ENCODE assay signal across 1 cellular context in genomic region chr19:17500447-17501198, GRCh38.
TF ChIP-seq lines count a peak whose summit lies in the region.

No MANE protein-coding gene starts in this region.

TF ChIP-seq in endothelial cell of umbilical vein, 7 proteins besides CTCF, POLR2A, EP300 and RAD21:
- TF ChIP-seq FOS (IDR thresholded peaks at IDR 0.05; ENCODE audit: borderline replicate concordance, insufficient read depth, low read length) = no peak
- TF ChIP-seq MAX (IDR thresholded peaks at IDR 0.05; ENCODE audit: insufficient read depth, insufficient read length) = no peak
- no peak for TF ChIP-seq EZH2 (IDR thresholded peaks at IDR 0.05; ENCODE audit: borderline replicate concordance, low read depth, low read length, severe bottlenecking)
TF ChIP-seq in endothelial cell of umbilical vein: peak in this region for 0.
